25 cellular contexts compared by ENCODE assay signal in genomic region chr4:60134106-60134505, GRCh38.
"Had no signal": no experiment of that assay in that cellular context is flagged by ENCODE, and none has a peak within 500 bp of the region (broad histone marks: within the 10 kb centered on the region; RNA-seq: fewer than 3 reads in every experiment).

No MANE protein-coding gene starts in this region.

- H3K9me3 ChIP-seq: breast epithelium, colonic mucosa, esophagus squamous epithelium, lower lobe of right lung, sigmoid colon, testis, vagina had no signal

- H3K4me3 ChIP-seq: breast epithelium, colonic mucosa, esophagus squamous epithelium, lower lobe of right lung, sigmoid colon, testis, vagina had no signal

- ATAC-seq: activated CD4-positive, CD25-positive, alpha-beta regulatory T cell treated with anti-CD3 and anti-CD28 coated beads, Interleukin-2, amount 50 U/mL, for 24 hours; left lobe of liver; lower lobe of right lung; naive thymus-derived CD4-positive, alpha-beta T cell had no signal

- H3K27ac Mint-ChIP-seq: activated naive CD4-positive, alpha-beta T cell treated with anti-CD3 and anti-CD28 coated beads, Interleukin-2, amount 50 U/mL, for 24 hours; endodermal cell; naive thymus-derived CD4-positive, alpha-beta T cell; T-helper 1 cell treated with Interleukin-12 subunit alpha and Interleukin-12 subunit beta and Interleukin-4 antibody, amounts not matched to agents 30 μg/mL and 1 μg/mL, for 36 hours had no signal

- DNase-seq: activated CD4-positive, alpha-beta T cell treated with anti-CD3 and anti-CD28 coated beads, Interleukin-2, amount 50 U/mL, for 1 hour; activated gamma-delta T cell treated with Interleukin-2 at 50 U/mL for 16 hours; activated T-cell treated with anti-CD3 and anti-CD28 coated beads, Interleukin-2, amount 50 U/mL, for 1 hour; aorta; colonic mucosa; endodermal cell; esophagus squamous epithelium; lower lobe of right lung; naive thymus-derived CD4-positive, alpha-beta T cell; posterior cingulate gyrus; sigmoid colon; stimulated activated CD4-positive, alpha-beta T cell treated with anti-CD3 and anti-CD28 coated beads, Interleukin-2, amount 100 ng/mL, for 48 hours; stimulated activated CD8-positive, alpha-beta memory T cell treated with anti-CD3 and anti-CD28 coated beads, Interleukin-4, amount 100 ng/mL, for 48 hours; stimulated activated naive CD4-positive, alpha-beta T cell; testis; trophoblast cell had no signal

- H3K4me3 Mint-ChIP-seq: activated naive CD4-positive, alpha-beta T cell treated with anti-CD3 and anti-CD28 coated beads, Interleukin-2, amount 50 U/mL, for 24 hours; central memory CD8-positive, alpha-beta T cell; endodermal cell; naive thymus-derived CD4-positive, alpha-beta T cell; neural crest cell; T-helper 1 cell treated with Interleukin-12 subunit alpha and Interleukin-12 subunit beta and Interleukin-4 antibody, amounts not matched to agents 30 μg/mL and 1 μg/mL, for 36 hours had no signal

- H3K36me3 ChIP-seq: breast epithelium, colonic mucosa, esophagus squamous epithelium, lower lobe of right lung, sigmoid colon, vagina had no signal

- H3K27me3 ChIP-seq: breast epithelium, colonic mucosa, esophagus squamous epithelium, sigmoid colon, testis, vagina had no signal

- H3K36me3 Mint-ChIP-seq: activated naive CD4-positive, alpha-beta T cell treated with anti-CD3 and anti-CD28 coated beads, Interleukin-2, amount 50 U/mL, for 24 hours; naive thymus-derived CD4-positive, alpha-beta T cell had no signal

- H3K9me3 Mint-ChIP-seq: activated naive CD4-positive, alpha-beta T cell treated with anti-CD3 and anti-CD28 coated beads, Interleukin-2, amount 50 U/mL, for 24 hours; endodermal cell; T-helper 1 cell treated with Interleukin-12 subunit alpha and Interleukin-12 subunit beta and Interleukin-4 antibody, amounts not matched to agents 30 μg/mL and 1 μg/mL, for 36 hours had no signal

- H3K4me1 Mint-ChIP-seq: activated naive CD4-positive, alpha-beta T cell treated with anti-CD3 and anti-CD28 coated beads, Interleukin-2, amount 50 U/mL, for 24 hours; central memory CD8-positive, alpha-beta T cell; endodermal cell; naive thymus-derived CD4-positive, alpha-beta T cell had no signal

- H3K4me1 ChIP-seq: breast epithelium, colonic mucosa, lower lobe of right lung, sigmoid colon, testis, vagina had no signal

- H3K27ac ChIP-seq: breast epithelium, colonic mucosa, esophagus squamous epithelium, lower lobe of right lung, sigmoid colon, testis, vagina, VCaP had no signal

- H3K27me3 Mint-ChIP-seq: activated naive CD4-positive, alpha-beta T cell treated with anti-CD3 and anti-CD28 coated beads, Interleukin-2, amount 50 U/mL, for 24 hours; central memory CD8-positive, alpha-beta T cell; naive thymus-derived CD4-positive, alpha-beta T cell had no signal
